Comparison of ENCODE assay signal across 8 cellular contexts in genomic region chr9:5949103-5949699, GRCh38. TPM values are rescaled to one million over a fixed set of nuclear protein-coding genes. Genes with fewer than 3 reads are reported as not detected.
DNase-seq lines count a peak whose midpoint lies in the region; ATAC-seq, FAIRE-seq and TF ChIP-seq lines count a peak whose summit lies in the region.

No MANE protein-coding gene starts in this region.

- ATAC-seq in GM21360 (IDR thresholded peaks at IDR 0.05; ENCODE audit: unreplicated experiment) (peak; percentile 77), K562 (no peak), aorta (ENCODE audit: low FRiP score) (no peak)

- no peaks in the 10 kb centered on the region for H3K9me1 ChIP-seq in K562 (ENCODE audit: control insufficient read depth, insufficient read depth, low read length)

- H3K27me3 ChIP-seq in K562 (ENCODE audit: control insufficient read depth in 2 of 2, insufficient read depth in 2 of 2, low read length in 2 of 2) = no peaks in the 10 kb centered on the region
- H3K27me3 ChIP-seq in testis = no peaks in the 10 kb centered on the region
- H3K27me3 ChIP-seq in aorta (ENCODE audit: control insufficient read depth in 1 of 2, insufficient read depth in 2 of 2, low read length in 1 of 2) = no peaks in the 10 kb centered on the region

- no peak overlapping the region for H2AFZ ChIP-seq in K562 (ENCODE audit: low read depth, low read length)

- TF ChIP-seq EP300 in K562 (IDR thresholded peaks at IDR 0.05; ENCODE audit: low read length) = no peak

- no peaks in the 10 kb centered on the region for H3K9me3 ChIP-seq in K562 (replicated peaks; ENCODE audit: control insufficient read depth, insufficient read depth, low read depth, low read length)
- no peaks in the 10 kb centered on the region for H3K9me3 ChIP-seq in testis
- H3K9me3 ChIP-seq in aorta (ENCODE audit: control insufficient read depth, low read length) = no peaks in the 10 kb centered on the region

- intact Hi-C loops in K562 (cut with micrococcal nuclease) (no loop called here), testis (cut with DNase I; ENCODE audit: low total_unique reads) (no loop called here), aorta (cut with DNase I) (no loop called here)

- no peak overlapping the region for H3K4me3 ChIP-seq in K562
- H3K4me3 ChIP-seq in testis = no peak overlapping the region
- no peak overlapping the region for H3K4me3 ChIP-seq in aorta (ENCODE audit: low read length in 2 of 2)

- H3K36me3 ChIP-seq in K562 (ENCODE audit: control insufficient read depth, insufficient read depth, low read length) (no peaks in the 10 kb centered on the region), testis (ENCODE audit: low read depth, missing control alignments) (no peaks in the 10 kb centered on the region), aorta (ENCODE audit: control insufficient read depth in 1 of 2, insufficient read depth in 2 of 2, low read length in 1 of 2) (no peaks in the 10 kb centered on the region)

- H3K4me2 ChIP-seq in K562 (ENCODE audit: insufficient read depth, low read length) = no peak overlapping the region

- no peaks in the 10 kb centered on the region for H4K20me1 ChIP-seq in K562 (replicated peaks; ENCODE audit: control insufficient read depth, insufficient read depth, low read length)

- H3K9ac ChIP-seq in K562 (ENCODE audit: insufficient read depth in 1 of 2, low read depth in 2 of 2, low read length in 2 of 2) = no peak overlapping the region

- BruUV-seq in K562 (replicated peaks; lab: Mats Ljungman, UMichigan) = no TSS peak

- TF ChIP-seq POLR2A in K562 (conservative IDR thresholded peaks at IDR 0.05) (no peak), testis (IDR thresholded peaks at IDR 0.05) (no peak)

- DNase-seq in DMS153 (lab: John Stamatoyannopoulos, UW) (peak; percentile 23), MV-4-11 (lab: John Stamatoyannopoulos, UW) (peak; percentile 43), K562 (ENCODE audit: extremely low read depth in 1 of 4, low spot score in 3 of 4) (no peak), non-pigmented ciliary epithelial cell (ENCODE audit: low read depth) (peak; percentile 2), testis (no peak), aorta (no peak), NCI-H2081 treated with DMSO at 0.1 percent for 48 hours (lab: John Stamatoyannopoulos, UW) (no peak)

- H3K79me2 ChIP-seq in K562 (ENCODE audit: control insufficient read depth, insufficient read depth, low read length) = no peaks in the 10 kb centered on the region

- FAIRE-seq in K562 (lab: Jason Lieb, UNC) = peak; percentile 6

- in situ Hi-C loops in K562 (cut with MboI) = no loop called here

- H3K27ac ChIP-seq in K562 (ENCODE audit: extremely low read depth, low read depth, low read length) (no peak overlapping the region), testis (no peak overlapping the region), aorta (ENCODE audit: low read depth in 1 of 2, low read length in 2 of 2) (no peak overlapping the region)

- TF ChIP-seq CTCF in K562 (IDR thresholded peaks at IDR 0.05 in 2 of 3, conservative IDR thresholded peaks at IDR 0.05 in 1 of 3; ENCODE audit: insufficient read depth in 2 of 3, low read depth in 1 of 3, low read length in 3 of 3) (no peak), testis (IDR thresholded peaks at IDR 0.05) (no peak)

- H3K4me1 ChIP-seq in K562 (replicated peaks in 1 of 2; ENCODE audit: control insufficient read depth in 2 of 2, insufficient read depth in 2 of 2, low read length in 2 of 2) = peaks cover 0 to 5% of the 10 kb centered on the region in 2 experiments; a peak in 2 of 5 replicates
- H3K4me1 ChIP-seq in testis = no peaks in the 10 kb centered on the region
- peaks cover 0 to 2% of the 10 kb centered on the region in 2 donors for H3K4me1 ChIP-seq in aorta (ENCODE audit: control insufficient read depth in 1 of 2, insufficient read depth in 2 of 2, low read length in 2 of 2)

- POLR2A ChIA-PET in K562 (lab: Yijun Ruan, JAX) = no interaction called here

- CTCF ChIA-PET in K562 (lab: Yijun Ruan, JAX; ENCODE audit: low intra/inter-chr PET ratio) = no interaction called here

- 27% methylated on average over 5 of the region's 5 CpGs for WGBS in K562 (ENCODE audit: insufficient coverage, low coverage, missing lambda C conversion rate)
- 37% methylated on average over 5 of the region's 5 CpGs for WGBS in testis, 2 donors
- 40 to 52% methylated on average over 5 of the region's 5 CpGs for WGBS in aorta, 2 donors

- TF ChIP-seq RAD21 in K562 (CRISPR knock-in tag; conservative IDR thresholded peaks at IDR 0.05 in 1 of 2, IDR thresholded peaks at IDR 0.05 in 1 of 2) = no peak

TF ChIP-seq in K562, 482 proteins besides CTCF, POLR2A, EP300 and RAD21:
- peak in 1 of 2 experiments; percentile 24; a peak in 1 of 4 replicates for TF ChIP-seq KDM1A (IDR thresholded peaks at IDR 0.05)
- no peak for TF ChIP-seq FOXP1 (CRISPR knock-in tag; IDR thresholded peaks at IDR 0.05)
- no peak for TF ChIP-seq E2F6 (IDR thresholded peaks at IDR 0.05; ENCODE audit: borderline replicate concordance in 1 of 2, extremely low read depth in 1 of 2, insufficient read depth in 1 of 2, insufficient read length in 1 of 2, low read depth in 1 of 2, low read length in 1 of 2, poor library complexity in 1 of 2, severe bottlenecking in 1 of 2)
- TF ChIP-seq ELF1 (tag; IDR thresholded peaks at IDR 0.05) = peak; percentile 47; the same call in 1 of the 2 replicates
- no peak for TF ChIP-seq ZNF263 (CRISPR knock-in tag; IDR thresholded peaks at IDR 0.05; ENCODE audit: borderline replicate concordance)
- no peak for TF ChIP-seq PHB (CRISPR knock-in tag; IDR thresholded peaks at IDR 0.05)
- 0 out of 4 replicates have a peak, but pooled peaks of 1 of the 2 experiments have one; percentile 16 for TF ChIP-seq RCOR1 (IDR thresholded peaks at IDR 0.05; ENCODE audit: borderline replicate concordance in 1 of 2, low read depth in 2 of 2, low read length in 2 of 2)

RNA-seq across cellular contexts. Expression of gene MLANA, which starts 58.5 kb away (rescaled TPM):
- not detected in 2 replicates for total RNA-seq in K562 (2011; cell fraction: chromatin; rRNA removed; ENCODE audit: low replicate concordance)
- total RNA-seq in K562 (2011; cell fraction: nucleolus; rRNA removed) = not detected in 2 replicates
- not detected in 2 replicates for total RNA-seq in K562 (2011; cell fraction: nucleoplasm; rRNA removed)
- not detected in 2 replicates for total RNA-seq in K562 (2014; rRNA removed)
- total RNA-seq in K562 (2014; rRNA removed; fragmentation: Illumina TruSeq; extraction: Trizol) = not detected in 2 replicates
- total RNA-seq in K562 (2015; rRNA removed; fragmentation: Illumina TruSeq; extraction: Trizol) = not detected in 2 replicates
- total RNA-seq in K562 (2021) = not detected in 2 replicates
- polyA plus RNA-seq in K562 (2011; rRNA removed) = not detected in 2 replicates
- not detected in 2 replicates for polyA plus RNA-seq in K562 (2011; cell fraction: cytosol; rRNA removed)
- polyA plus RNA-seq in K562 (2011; cell fraction: nucleus; rRNA removed) = not detected in 2 replicates
- polyA plus RNA-seq in K562 (2012) = 0.08 and 0.46 TPM in 2 replicates
- polyA plus RNA-seq in K562 (2014; fragmentation: Illumina TruSeq; extraction: Trizol) = not detected in 2 replicates
- not detected for polyA plus RNA-seq in K562 (2014; fragmentation: Nextera tagmentation; extraction: Ambion mirVana)
- not detected in 2 replicates for polyA plus RNA-seq in K562 (2014; rRNA removed)
- polyA minus RNA-seq in K562 (2011; rRNA and poly(A)+ RNA removed) = not detected in 2 replicates
- not detected in 2 replicates for polyA minus RNA-seq in K562 (2011; cell fraction: cytosol; rRNA and poly(A)+ RNA removed)
- polyA minus RNA-seq in K562 (2011; cell fraction: nucleus; rRNA and poly(A)+ RNA removed) = not detected in 2 replicates
- total RNA-seq in testis = not detected
- not detected for polyA plus RNA-seq in testis (ENCODE audit: insufficient read depth, low read depth, low replicate concordance)
- total RNA-seq in aorta = not detected
- under 1 TPM in 1 of 2 donors, not detected in 1; 0.25 TPM for polyA plus RNA-seq in aorta

Comparison
In these comparisons a context has a peak if more than half of its experiments do, and no peak if none do; other contexts are left out.
1. DNase-seq: peak in DMS153 (single experiment), MV-4-11 (single experiment) and non-pigmented ciliary epithelial cell (single experiment); none in K562 (0 of 4), testis (single experiment), aorta (0 of 2) and NCI-H2081 treated with DMSO at 0.1 percent for 48 hours (single experiment).